Comparison of ENCODE assay signal across 1 cellular context in the genomic region with DNA sequence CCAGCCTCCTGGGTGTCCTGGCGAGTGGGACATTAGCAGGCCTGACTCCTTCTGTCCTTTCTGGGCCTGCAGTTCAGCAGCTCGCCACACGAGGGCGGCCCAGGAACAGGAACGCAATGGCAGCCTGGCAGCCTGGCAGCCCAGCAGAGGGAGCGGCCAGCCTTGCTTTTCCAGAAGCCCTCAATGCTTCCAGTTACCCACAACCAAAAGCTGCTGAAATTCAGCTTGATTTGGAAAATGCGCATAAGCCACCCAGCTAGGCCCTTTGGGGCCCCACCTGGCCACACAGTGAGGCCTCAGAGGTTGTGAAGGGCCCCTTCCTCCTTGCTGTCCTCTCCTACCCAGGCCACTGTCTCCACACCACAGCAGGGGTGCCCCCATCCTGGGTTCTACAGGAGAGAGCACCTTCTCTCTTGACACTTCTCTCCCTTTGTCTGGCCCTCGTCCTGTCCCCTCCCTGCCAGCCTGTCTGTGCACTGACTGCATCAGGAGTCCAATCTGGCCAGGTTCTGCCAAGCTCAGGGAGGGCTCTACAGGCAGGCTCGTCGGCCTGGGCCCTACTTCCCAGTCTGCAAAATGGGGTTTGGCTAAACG.
TF ChIP-seq lines count a peak whose summit lies in the region.

No MANE protein-coding gene starts in this region.

TF ChIP-seq in K562, 482 proteins besides CTCF, POLR2A, EP300 and RAD21 (continued from another document):
- TF ChIP-seq, protein P1, sequence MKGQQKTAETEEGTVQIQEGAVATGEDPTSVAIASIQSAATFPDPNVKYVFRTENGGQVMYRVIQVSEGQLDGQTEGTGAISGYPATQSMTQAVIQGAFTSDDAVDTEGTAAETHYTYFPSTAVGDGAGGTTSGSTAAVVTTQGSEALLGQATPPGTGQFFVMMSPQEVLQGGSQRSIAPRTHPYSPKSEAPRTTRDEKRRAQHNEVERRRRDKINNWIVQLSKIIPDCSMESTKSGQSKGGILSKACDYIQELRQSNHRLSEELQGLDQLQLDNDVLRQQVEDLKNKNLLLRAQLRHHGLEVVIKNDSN (CRISPR knock-in tag; IDR thresholded peaks at IDR 0.05) = no peak
- TF ChIP-seq ZNF384 (IDR thresholded peaks at IDR 0.05; ENCODE audit: low read depth, low read length) = 0 out of 2 replicates have a peak, but pooled peaks have one; percentile 12
- TF ChIP-seq SMC3 (conservative IDR thresholded peaks at IDR 0.05; ENCODE audit: insufficient read depth, low read depth, low read length) = peak; percentile 99
- 0 out of 2 replicates have a peak, but pooled peaks have one; percentile 42 for TF ChIP-seq GTF2F1 (IDR thresholded peaks at IDR 0.05; ENCODE audit: low read depth, low read length)
- no peak for TF ChIP-seq FOXK2 (conservative IDR thresholded peaks at IDR 0.05 in 1 of 2, IDR thresholded peaks at IDR 0.05 in 1 of 2; ENCODE audit: low read depth in 2 of 2)
- 0 out of 2 replicates have a peak, but pooled peaks have one; percentile 47 for TF ChIP-seq CC2D1A (IDR thresholded peaks at IDR 0.05)
- 0 out of 2 replicates have a peak, but pooled peaks have one; percentile 6 for TF ChIP-seq KLF16 (IDR thresholded peaks at IDR 0.05)
- peak; percentile 70; the same call in 1 of the 2 replicates for TF ChIP-seq ZNF263 (CRISPR knock-in tag; IDR thresholded peaks at IDR 0.05; ENCODE audit: borderline replicate concordance)
- TF ChIP-seq, protein P2, sequence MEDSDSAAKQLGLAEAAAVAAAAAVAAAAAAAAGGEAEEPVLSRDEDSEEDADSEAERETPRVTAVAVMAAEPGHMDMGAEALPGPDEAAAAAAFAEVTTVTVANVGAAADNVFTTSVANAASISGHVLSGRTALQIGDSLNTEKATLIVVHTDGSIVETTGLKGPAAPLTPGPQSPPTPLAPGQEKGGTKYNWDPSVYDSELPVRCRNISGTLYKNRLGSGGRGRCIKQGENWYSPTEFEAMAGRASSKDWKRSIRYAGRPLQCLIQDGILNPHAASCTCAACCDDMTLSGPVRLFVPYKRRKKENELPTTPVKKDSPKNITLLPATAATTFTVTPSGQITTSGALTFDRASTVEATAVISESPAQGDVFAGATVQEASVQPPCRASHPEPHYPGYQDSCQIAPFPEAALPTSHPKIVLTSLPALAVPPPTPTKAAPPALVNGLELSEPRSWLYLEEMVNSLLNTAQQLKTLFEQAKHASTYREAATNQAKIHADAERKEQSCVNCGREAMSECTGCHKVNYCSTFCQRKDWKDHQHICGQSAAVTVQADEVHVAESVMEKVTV (CRISPR knock-in tag; IDR thresholded peaks at IDR 0.05) = peak; percentile 73
- TF ChIP-seq SIN3B (IDR thresholded peaks at IDR 0.05; ENCODE audit: low read depth) = 0 out of 2 replicates have a peak, but pooled peaks have one; percentile 34
- peak; percentile 79 for TF ChIP-seq MYNN (IDR thresholded peaks at IDR 0.05)
- TF ChIP-seq MYNN (CRISPR knock-in tag; IDR thresholded peaks at IDR 0.05) = no peak
- TF ChIP-seq, protein P3, sequence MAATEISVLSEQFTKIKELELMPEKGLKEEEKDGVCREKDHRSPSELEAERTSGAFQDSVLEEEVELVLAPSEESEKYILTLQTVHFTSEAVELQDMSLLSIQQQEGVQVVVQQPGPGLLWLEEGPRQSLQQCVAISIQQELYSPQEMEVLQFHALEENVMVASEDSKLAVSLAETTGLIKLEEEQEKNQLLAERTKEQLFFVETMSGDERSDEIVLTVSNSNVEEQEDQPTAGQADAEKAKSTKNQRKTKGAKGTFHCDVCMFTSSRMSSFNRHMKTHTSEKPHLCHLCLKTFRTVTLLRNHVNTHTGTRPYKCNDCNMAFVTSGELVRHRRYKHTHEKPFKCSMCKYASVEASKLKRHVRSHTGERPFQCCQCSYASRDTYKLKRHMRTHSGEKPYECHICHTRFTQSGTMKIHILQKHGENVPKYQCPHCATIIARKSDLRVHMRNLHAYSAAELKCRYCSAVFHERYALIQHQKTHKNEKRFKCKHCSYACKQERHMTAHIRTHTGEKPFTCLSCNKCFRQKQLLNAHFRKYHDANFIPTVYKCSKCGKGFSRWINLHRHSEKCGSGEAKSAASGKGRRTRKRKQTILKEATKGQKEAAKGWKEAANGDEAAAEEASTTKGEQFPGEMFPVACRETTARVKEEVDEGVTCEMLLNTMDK (IDR thresholded peaks at IDR 0.05; ENCODE audit: borderline replicate concordance, insufficient read depth, low read depth, low read length, poor library complexity, severe bottlenecking) = peak; percentile 45
- TF ChIP-seq CTBP1 (IDR thresholded peaks at IDR 0.05; ENCODE audit: borderline replicate concordance) = peak; percentile 26; the same call in 1 of the 2 replicates
- 0 out of 2 replicates have a peak, but pooled peaks have one; percentile 12 for TF ChIP-seq ZKSCAN1 (IDR thresholded peaks at IDR 0.05; ENCODE audit: low read depth, low read length)
- TF ChIP-seq MYC (IDR thresholded peaks at IDR 0.05; ENCODE audit: low read depth, low read length) = 0 out of 2 replicates have a peak, but pooled peaks have one; percentile 19
- no peak for TF ChIP-seq MYC (CRISPR knock-in tag; IDR thresholded peaks at IDR 0.05; ENCODE audit: borderline replicate concordance, low read depth)
- TF ChIP-seq ARID2 (IDR thresholded peaks at IDR 0.05) = peak; percentile 79
- TF ChIP-seq CREM (IDR thresholded peaks at IDR 0.05; ENCODE audit: low read depth) = peak; percentile 34; the same call in 1 of the 2 replicates
- no peak for TF ChIP-seq TEAD4 (IDR thresholded peaks at IDR 0.05; ENCODE audit: low read length)
- 0 out of 2 replicates have a peak, but pooled peaks have one; percentile 21 for TF ChIP-seq TEAD4 (CRISPR knock-in tag; IDR thresholded peaks at IDR 0.05; ENCODE audit: borderline replicate concordance)
TF ChIP-seq in K562: peak in this region for 22.
